Comparison of ENCODE assay signal across 8 cellular contexts in genomic region chr1:40848530-40849189, GRCh38. TPM values are rescaled to one million over a fixed set of nuclear protein-coding genes. Genes with fewer than 3 reads are reported as not detected.
DNase-seq lines count a peak whose midpoint lies in the region; ATAC-seq, FAIRE-seq and TF ChIP-seq lines count a peak whose summit lies in the region.

No MANE protein-coding gene starts in this region.

- TF ChIP-seq CTCF in astrocyte of the cerebellum (IDR thresholded peaks at IDR 0.05; ENCODE audit: low read depth, low read length, missing control alignments) (peak; percentile 96), suprapubic skin (IDR thresholded peaks at IDR 0.05) (peak; percentile 77 to 79)

- H3K27me3 ChIP-seq in BLaER1 = no peaks in the 10 kb centered on the region
- no peaks in the 10 kb centered on the region for H3K27me3 ChIP-seq in iPS DF 6.9 (ENCODE audit: control insufficient read depth, insufficient read depth, low read length)
- H3K27me3 ChIP-seq in suprapubic skin = no peaks in the 10 kb centered on the region

- no peak overlapping the region for H3K9ac ChIP-seq in BLaER1

- H3K36me3 ChIP-seq in BLaER1 (no peaks in the 10 kb centered on the region), iPS DF 6.9 (ENCODE audit: control insufficient read depth, insufficient read depth, low read length) (no peaks in the 10 kb centered on the region), suprapubic skin (no peaks in the 10 kb centered on the region)

- FAIRE-seq in H54 (lab: Jason Lieb, UNC) = no peak

- H3K4me1 ChIP-seq in BLaER1 = peaks cover 56% of the 10 kb centered on the region
- no peaks in the 10 kb centered on the region; the same call in 1 of the 2 replicates for H3K4me1 ChIP-seq in iPS DF 6.9 (ENCODE audit: control insufficient read depth, insufficient read depth, low read length)
- peaks cover 3% of the 10 kb centered on the region for H3K4me1 ChIP-seq in suprapubic skin

- no peak overlapping the region for H3K27ac ChIP-seq in BLaER1
- no peak overlapping the region for H3K27ac ChIP-seq in iPS DF 6.9 (ENCODE audit: low read length)
- H3K27ac ChIP-seq in suprapubic skin = no peak overlapping the region

- in situ Hi-C loops in astrocyte of the cerebellum (cut with HindIII; ENCODE audit: low sequenced_read_pairs) = no loop called here

- no peak for ATAC-seq in HG03521 (IDR thresholded peaks at IDR 0.05; ENCODE audit: unreplicated experiment)

- TF ChIP-seq POLR2A in H54 (IDR thresholded peaks at IDR 0.05; ENCODE audit: low read depth, low read length) (no peak), suprapubic skin (IDR thresholded peaks at IDR 0.05) (no peak)

- H4K20me1 ChIP-seq in BLaER1 = no peaks in the 10 kb centered on the region

- TF ChIP-seq EP300 in suprapubic skin (IDR thresholded peaks at IDR 0.05) = no peak

- H3K9me3 ChIP-seq in BLaER1 (no peaks in the 10 kb centered on the region), iPS DF 6.9 (ENCODE audit: control insufficient read depth, insufficient read depth, low read length) (no peaks in the 10 kb centered on the region), suprapubic skin (no peaks in the 10 kb centered on the region)

- no CpG with 5 or more reads among the region's 6 CpGs for WGBS in iPS DF 6.9 (ENCODE audit: insufficient coverage, insufficient read length)
- WGBS in suprapubic skin = 57% methylated on average over 6 of the region's 6 CpGs

- no peak overlapping the region for H3K4me3 ChIP-seq in BLaER1
- H3K4me3 ChIP-seq in astrocyte of the cerebellum (ENCODE audit: low read depth, low read length) = no peak overlapping the region
- H3K4me3 ChIP-seq in iPS DF 6.9 (ENCODE audit: low read length) = no peak overlapping the region
- H3K4me3 ChIP-seq in suprapubic skin = no peak overlapping the region

- DNase-seq in H54 (ENCODE audit: insufficient read length, low spot score) (peak; percentile 78), NCI-H460 (ENCODE audit: extremely low read depth, low read depth) (peak; percentile 72), astrocyte of the cerebellum (ENCODE audit: low read depth) (peak; percentile 49), iPS DF 6.9 (ENCODE audit: low read depth, low spot score) (peak; percentile 68), suprapubic skin (ENCODE audit: low spot score in 2 of 2) (no peak)
- DNase-seq in activated CD8-positive, alpha-beta memory T cell treated with anti-CD3 and anti-CD28 coated beads, Interleukin-2, amount 50 U/mL, for 4 hours = no peak

- peak overlapping the region; percentile 60 for H3K4me2 ChIP-seq in BLaER1

RNA-seq across cellular contexts. Expression of gene CITED4, which starts 13.5 kb away (rescaled TPM):
- total RNA-seq in NCI-H460 (2014; rRNA removed; shearing (Covaris generic)) = 71.1 and 106 TPM in 2 replicates
- 22.1 and 54.6 TPM in 2 replicates for polyA plus RNA-seq in NCI-H460 (2014; cell fraction: nucleus; rRNA removed)
- 10 to 100 TPM; 52.6 to 90.4 (median 58.4) TPM for total RNA-seq in suprapubic skin

Comparison
In these comparisons a context has a peak if more than half of its experiments do, and no peak if none do; other contexts are left out.
1. DNase-seq: peak in H54 (single experiment), NCI-H460 (single experiment), astrocyte of the cerebellum (single experiment) and iPS DF 6.9 (single experiment); none in suprapubic skin (0 of 2) and activated CD8-positive, alpha-beta memory T cell treated with anti-CD3 and anti-CD28 coated beads, Interleukin-2, amount 50 U/mL, for 4 hours (single experiment).